Comparison of ENCODE assay signal across 20 cellular contexts in genomic region chr2:206856474-206856873, GRCh38.
A peak's percentile ranks its signal among the peaks of the same experiment; 100 is the strongest.
DNase-seq lines count a peak whose midpoint lies in the region; ATAC-seq, FAIRE-seq and TF ChIP-seq lines count a peak whose summit lies in the region.
"Had no signal": no experiment of that assay in that cellular context is flagged by ENCODE, and none has a peak within 500 bp of the region (broad histone marks: within the 10 kb centered on the region; RNA-seq: fewer than 3 reads in every experiment).

No MANE protein-coding gene starts in this region.

- ATAC-seq in right cardiac atrium (no peak), HG02938 (IDR thresholded peaks at IDR 0.05; ENCODE audit: unreplicated experiment) (no peak)
- ATAC-seq: activated naive CD8-positive, alpha-beta T cell treated with anti-CD3 and anti-CD28 coated beads, Interleukin-2, amount 50 U/mL, for 24 hours; stimulated activated naive CD8-positive, alpha-beta T cell treated with anti-CD3 and anti-CD28 coated beads, Interleukin-15, Interleukin-2, amounts not matched to agents 100 U/mL and 50 U/mL, for 24 hours; T-cell had no signal

- H3K27ac ChIP-seq in cardiac muscle cell (peak overlapping the region; percentile 83), right cardiac atrium (ENCODE audit: low read length) (no peak overlapping the region), astrocyte (ENCODE audit: low read depth, low read length) (no peak overlapping the region), tibial artery (peak overlapping the region; percentile 12 to 21), ovary (no peak overlapping the region), stomach (no peak overlapping the region)
- H3K27ac ChIP-seq: WERI-Rb-1 had no signal

- H3K9ac ChIP-seq in astrocyte (ENCODE audit: low read length), result no peak overlapping the region

- no peak overlapping the region for H3K4me3 Mint-ChIP-seq in astrocyte (ENCODE audit: unreplicated experiment)
- H3K4me3 Mint-ChIP-seq: activated naive CD8-positive, alpha-beta T cell treated with anti-CD3 and anti-CD28 coated beads, Interleukin-2, amount 50 U/mL, for 24 hours; nephron progenitor cell; T-cell had no signal

- no peaks in the 10 kb centered on the region for H3K9me3 Mint-ChIP-seq in astrocyte (ENCODE audit: unreplicated experiment)
- H3K9me3 Mint-ChIP-seq: activated naive CD8-positive, alpha-beta T cell treated with anti-CD3 and anti-CD28 coated beads, Interleukin-2, amount 50 U/mL, for 24 hours; nephron progenitor cell; T-cell had no signal

- no peaks in the 10 kb centered on the region for H4K20me1 ChIP-seq in astrocyte (ENCODE audit: insufficient read depth, low read length)

- H3K4me2 ChIP-seq in astrocyte (ENCODE audit: low read length), result peak overlapping the region; percentile 48

- DNase-seq in cardiac muscle cell (ENCODE audit: low read depth in 1 of 2, low spot score in 1 of 2), result peak in 1 of 2 donors; percentile 15
- DNase-seq in right cardiac atrium, result no peak
- peak; percentile 37 for DNase-seq in astrocyte (ENCODE audit: low read depth)
- DNase-seq in fibroblast of villous mesenchyme (ENCODE audit: low read depth), result peak; percentile 39
- no peak for DNase-seq in tibial artery
- DNase-seq in ovary, result no peak
- DNase-seq in stomach, result no peak
- DNase-seq: activated naive CD8-positive, alpha-beta T cell treated with anti-CD3 and anti-CD28 coated beads, Interleukin-2, amount 50 U/mL, for 24 hours; CD4-positive, alpha-beta memory T cell; glutamatergic neuron; NCI-H187; NCI-H345; nephron progenitor cell; stimulated activated naive CD8-positive, alpha-beta T cell treated with anti-CD3 and anti-CD28 coated beads, Interleukin-15, Interleukin-2, amounts not matched to agents 100 U/mL and 50 U/mL, for 24 hours; T-cell; WERI-Rb-1 had no signal

- H3K27me3 ChIP-seq in cardiac muscle cell (no peaks in the 10 kb centered on the region), right cardiac atrium (ENCODE audit: control insufficient read depth, insufficient read depth) (no peaks in the 10 kb centered on the region), astrocyte (ENCODE audit: insufficient read depth, low read length) (no peaks in the 10 kb centered on the region), tibial artery (no peaks in the 10 kb centered on the region), ovary (no peaks in the 10 kb centered on the region), stomach (no peaks in the 10 kb centered on the region)

- TF ChIP-seq POLR2A in ovary (IDR thresholded peaks at IDR 0.05), result no peak
- TF ChIP-seq POLR2A in stomach (IDR thresholded peaks at IDR 0.05), result no peak

- H3K4me3 ChIP-seq in cardiac muscle cell (no peak overlapping the region), right cardiac atrium (ENCODE audit: low read length) (no peak overlapping the region), astrocyte (ENCODE audit: insufficient read depth, low read depth, low read length) (no peak overlapping the region), fibroblast of villous mesenchyme (ENCODE audit: low read depth, low read length) (no peak overlapping the region), tibial artery (no peak overlapping the region), ovary (no peak overlapping the region), stomach (no peak overlapping the region)

- H3K79me2 ChIP-seq in astrocyte (ENCODE audit: insufficient read depth, low read length), result no peaks in the 10 kb centered on the region

- peaks cover 16% of the 10 kb centered on the region for H3K4me1 ChIP-seq in cardiac muscle cell (ENCODE audit: low read depth)
- no peaks in the 10 kb centered on the region for H3K4me1 ChIP-seq in right cardiac atrium (ENCODE audit: control insufficient read depth, insufficient read depth, low read length)
- H3K4me1 ChIP-seq in astrocyte (ENCODE audit: insufficient read depth, low read length), result peaks cover 3% of the 10 kb centered on the region
- H3K4me1 ChIP-seq in tibial artery, result peaks cover 0 to 21% (median 11%) of the 10 kb centered on the region in 4 donors
- H3K4me1 ChIP-seq in ovary (ENCODE audit: insufficient read depth), result no peaks in the 10 kb centered on the region
- peaks cover 0 to 11% (median 5%) of the 10 kb centered on the region in 4 donors for H3K4me1 ChIP-seq in stomach

- no peak for TF ChIP-seq EP300 in ovary (IDR thresholded peaks at IDR 0.05)
- no peak for TF ChIP-seq EP300 in stomach (IDR thresholded peaks at IDR 0.05)

- H3K36me3 ChIP-seq in cardiac muscle cell (no peaks in the 10 kb centered on the region), astrocyte (ENCODE audit: insufficient read depth, low read length) (no peaks in the 10 kb centered on the region), tibial artery (no peaks in the 10 kb centered on the region), ovary (no peaks in the 10 kb centered on the region), stomach (no peaks in the 10 kb centered on the region)
- H3K36me3 ChIP-seq: WERI-Rb-1 had no signal

- no peak for FAIRE-seq in astrocyte (lab: Jason Lieb, UNC)
- FAIRE-seq: A204.1, colon, islet of Langerhans had no signal

- intact Hi-C loops in right cardiac atrium (cut with DNase I), result no loop called here
- intact Hi-C loops in tibial artery (cut with DNase I; ENCODE audit: low total_unique reads), result no loop called here
- intact Hi-C loops in ovary (cut with DNase I), result no loop called here
- intact Hi-C loops in stomach (cut with DNase I; ENCODE audit: low total_unique reads), result no loop called here

- H3K36me3 Mint-ChIP-seq in astrocyte (ENCODE audit: low read depth, unreplicated experiment), result no peaks in the 10 kb centered on the region
- H3K36me3 Mint-ChIP-seq: CD4-positive, alpha-beta memory T cell; T-cell had no signal

- H2AFZ ChIP-seq in astrocyte (ENCODE audit: low read depth, low read length), result no peak overlapping the region

- TF ChIP-seq CTCF in cardiac muscle cell (IDR thresholded peaks at IDR 0.05; ENCODE audit: low read depth, low read length) (no peak), astrocyte (IDR thresholded peaks at IDR 0.05; ENCODE audit: insufficient read depth, low read depth, low read length) (no peak), fibroblast of villous mesenchyme (IDR thresholded peaks at IDR 0.05; ENCODE audit: insufficient read depth, low read depth, low read length) (no peak), tibial artery (IDR thresholded peaks at IDR 0.05) (no peak), ovary (IDR thresholded peaks at IDR 0.05) (no peak), stomach (IDR thresholded peaks at IDR 0.05) (no peak)

- H3K27ac Mint-ChIP-seq in astrocyte (ENCODE audit: unreplicated experiment), result peak overlapping the region; percentile 2
- H3K27ac Mint-ChIP-seq: activated naive CD8-positive, alpha-beta T cell treated with anti-CD3 and anti-CD28 coated beads, Interleukin-2, amount 50 U/mL, for 24 hours; CD4-positive, alpha-beta memory T cell; nephron progenitor cell; T-cell had no signal

- no peaks in the 10 kb centered on the region for H3K9me3 ChIP-seq in cardiac muscle cell (ENCODE audit: low read depth)
- H3K9me3 ChIP-seq in right cardiac atrium (ENCODE audit: control insufficient read depth, low read length), result no peaks in the 10 kb centered on the region
- H3K9me3 ChIP-seq in astrocyte (ENCODE audit: insufficient read depth, low read depth, low read length), result no peaks in the 10 kb centered on the region
- H3K9me3 ChIP-seq in tibial artery, result no peaks in the 10 kb centered on the region
- H3K9me3 ChIP-seq in ovary, result no peaks in the 10 kb centered on the region
- H3K9me3 ChIP-seq in stomach, result no peaks in the 10 kb centered on the region

- H3K4me1 Mint-ChIP-seq in astrocyte (ENCODE audit: low read depth, unreplicated experiment), result peaks cover 12% of the 10 kb centered on the region

- H3K27me3 Mint-ChIP-seq in astrocyte (ENCODE audit: low read depth, unreplicated experiment), result no peaks in the 10 kb centered on the region
- H3K27me3 Mint-ChIP-seq: activated naive CD8-positive, alpha-beta T cell treated with anti-CD3 and anti-CD28 coated beads, Interleukin-2, amount 50 U/mL, for 24 hours; CD4-positive, alpha-beta memory T cell; T-cell had no signal

Comparison
In these comparisons a context has a peak if more than half of its experiments do, and no peak if none do; other contexts are left out.
1. H3K27ac ChIP-seq: peak in cardiac muscle cell (single experiment) and tibial artery (2 of 2); none in right cardiac atrium (single experiment), astrocyte (single experiment), ovary (0 of 2) and stomach (0 of 5).
2. DNase-seq: peak in astrocyte (single experiment) and fibroblast of villous mesenchyme (single experiment); none in right cardiac atrium (0 of 3), tibial artery (0 of 2), ovary (0 of 5) and stomach (single experiment).